In the genomic region with DNA sequence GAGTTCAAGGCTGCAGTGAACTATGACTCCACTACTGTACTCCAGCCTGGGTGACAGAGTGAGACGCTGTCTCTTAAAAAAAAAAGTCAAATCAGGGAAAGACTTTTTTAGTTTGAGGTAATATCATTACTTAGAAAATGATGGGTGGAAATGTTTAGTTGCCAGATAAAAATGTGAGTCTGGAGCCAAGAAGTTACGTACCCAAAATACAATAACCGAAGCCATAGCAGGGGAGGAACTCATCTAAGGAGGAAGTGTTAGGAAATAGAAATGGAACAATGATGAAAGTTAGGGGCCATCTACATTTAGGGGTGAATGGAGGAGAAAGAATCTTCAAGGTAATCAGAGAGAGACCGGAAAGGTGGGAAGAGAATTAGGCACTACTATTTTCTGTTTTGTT, we compare ENCODE assay signal across 19 cellular contexts.
DNase-seq lines count a peak whose midpoint lies in the region; ATAC-seq, FAIRE-seq and TF ChIP-seq lines count a peak whose summit lies in the region.
"Had no signal": no experiment of that assay in that cellular context is flagged by ENCODE, and none has a peak within 500 bp of the region (broad histone marks: within the 10 kb centered on the region; RNA-seq: fewer than 3 reads in every experiment).

No MANE protein-coding gene starts in this region.

- H3K4me3 ChIP-seq in astrocyte (ENCODE audit: insufficient read depth, low read depth, low read length) (no peak overlapping the region), fibroblast of the aortic adventitia (ENCODE audit: low read depth, low read length) (no peak overlapping the region), body of pancreas (no peak overlapping the region)
- H3K4me3 ChIP-seq: SJCRH30 had no signal

- H3K79me2 ChIP-seq in astrocyte (ENCODE audit: insufficient read depth, low read length): no peaks in the 10 kb centered on the region

- no peak overlapping the region for H3K4me3 Mint-ChIP-seq in astrocyte (ENCODE audit: unreplicated experiment)
- H3K4me3 Mint-ChIP-seq: CD8-positive, alpha-beta memory T cell; H9; IgD-negative memory B cell had no signal

- peak; percentile 26 for FAIRE-seq in HTR-8/SVneo (lab: Jason Lieb, UNC)
- no peak for FAIRE-seq in astrocyte (lab: Jason Lieb, UNC)

- H3K9ac ChIP-seq in astrocyte (ENCODE audit: low read length): no peak overlapping the region

- WGBS in body of pancreas, 2 donors: 71 to 73% methylated on average over 4 of the region's 4 CpGs

- H3K27me3 ChIP-seq in astrocyte (ENCODE audit: insufficient read depth, low read length) (no peaks in the 10 kb centered on the region), body of pancreas (no peaks in the 10 kb centered on the region)
- H3K27me3 ChIP-seq: SJCRH30 had no signal

- no peak overlapping the region for H2AFZ ChIP-seq in astrocyte (ENCODE audit: low read depth, low read length)

- intact Hi-C loops in body of pancreas (cut with DNase I): no loop called here

- H4K20me1 ChIP-seq in astrocyte (ENCODE audit: insufficient read depth, low read length): no peaks in the 10 kb centered on the region

- H3K27me3 Mint-ChIP-seq in astrocyte (ENCODE audit: low read depth, unreplicated experiment): no peaks in the 10 kb centered on the region

- peaks cover 44% of the 10 kb centered on the region for H3K4me1 Mint-ChIP-seq in astrocyte (ENCODE audit: low read depth, unreplicated experiment)
- H3K4me1 Mint-ChIP-seq: CD8-positive, alpha-beta memory T cell; H9 had no signal

- H3K36me3 ChIP-seq in astrocyte (ENCODE audit: insufficient read depth, low read length) (no peaks in the 10 kb centered on the region), body of pancreas (replicated peaks in 1 of 2; ENCODE audit: insufficient read depth in 1 of 2, low read depth in 2 of 2) (no peaks in the 10 kb centered on the region)
- H3K36me3 ChIP-seq: SJCRH30 had no signal

- ATAC-seq in esophagus mucosa (no peak), body of pancreas (no peak)

- no peak overlapping the region for H3K27ac ChIP-seq in astrocyte (ENCODE audit: low read depth, low read length)
- H3K27ac ChIP-seq in body of pancreas: no peak overlapping the region
- H3K27ac ChIP-seq: SJCRH30 had no signal

- H3K36me3 Mint-ChIP-seq in astrocyte (ENCODE audit: low read depth, unreplicated experiment): no peaks in the 10 kb centered on the region
- H3K36me3 Mint-ChIP-seq: CD8-positive, alpha-beta memory T cell had no signal

- peak overlapping the region; percentile 69 for H3K27ac Mint-ChIP-seq in astrocyte (ENCODE audit: unreplicated experiment)
- H3K27ac Mint-ChIP-seq: CD8-positive, alpha-beta memory T cell; H9; IgD-negative memory B cell had no signal

- H3K4me1 ChIP-seq in astrocyte (ENCODE audit: insufficient read depth, low read length) (peaks cover 41% of the 10 kb centered on the region), body of pancreas (peaks cover 8% of the 10 kb centered on the region)

- TF ChIP-seq POLR2A in body of pancreas (IDR thresholded peaks at IDR 0.05): no peak

- no peak for DNase-seq in HTR-8/SVneo (ENCODE audit: insufficient read length, low spot score)
- DNase-seq in NOMO-1 treated with dmso at 0.1 percent for 144 hours (lab: John Stamatoyannopoulos, UW; ENCODE audit: unreplicated experiment): peak; percentile 25
- peak; percentile 63 for DNase-seq in astrocyte (ENCODE audit: low read depth)
- peak; percentile 79 for DNase-seq in fibroblast of the aortic adventitia (ENCODE audit: low read depth)
- no peak for DNase-seq in body of pancreas
- no peak for DNase-seq in EL
- DNase-seq: ACHN; C1 segment of cervical spinal cord; CD8-positive, alpha-beta memory T cell; H9; Karpas-422; NCI-H1105; NCI-H2081; NCI-H2171 treated with DMSO at 0.1 percent for 48 hours; NCI-H446; NCI-H69; SJCRH30 had no signal

- H3K9me3 ChIP-seq in astrocyte (ENCODE audit: insufficient read depth, low read depth, low read length) (no peaks in the 10 kb centered on the region), body of pancreas (no peaks in the 10 kb centered on the region)
- H3K9me3 ChIP-seq: SJCRH30 had no signal

- no peaks in the 10 kb centered on the region for H3K9me3 Mint-ChIP-seq in astrocyte (ENCODE audit: unreplicated experiment)
- H3K9me3 Mint-ChIP-seq: H9, IgD-negative memory B cell had no signal

- H3K4me2 ChIP-seq in astrocyte (ENCODE audit: low read length): no peak overlapping the region

- TF ChIP-seq CTCF in astrocyte (IDR thresholded peaks at IDR 0.05; ENCODE audit: insufficient read depth, low read depth, low read length) (no peak), fibroblast of the aortic adventitia (IDR thresholded peaks at IDR 0.05; ENCODE audit: insufficient read depth, low read length) (no peak), body of pancreas (IDR thresholded peaks at IDR 0.05) (no peak)

Comparison
In these comparisons a context has a peak if more than half of its experiments do, and no peak if none do; other contexts are left out.
1. DNase-seq: peak in NOMO-1 treated with dmso at 0.1 percent for 144 hours (single experiment), astrocyte (single experiment) and fibroblast of the aortic adventitia (single experiment); none in HTR-8/SVneo (single experiment), body of pancreas (0 of 4) and EL (single experiment).